Comparison of ENCODE assay signal across 9 cellular contexts in the genomic region with DNA sequence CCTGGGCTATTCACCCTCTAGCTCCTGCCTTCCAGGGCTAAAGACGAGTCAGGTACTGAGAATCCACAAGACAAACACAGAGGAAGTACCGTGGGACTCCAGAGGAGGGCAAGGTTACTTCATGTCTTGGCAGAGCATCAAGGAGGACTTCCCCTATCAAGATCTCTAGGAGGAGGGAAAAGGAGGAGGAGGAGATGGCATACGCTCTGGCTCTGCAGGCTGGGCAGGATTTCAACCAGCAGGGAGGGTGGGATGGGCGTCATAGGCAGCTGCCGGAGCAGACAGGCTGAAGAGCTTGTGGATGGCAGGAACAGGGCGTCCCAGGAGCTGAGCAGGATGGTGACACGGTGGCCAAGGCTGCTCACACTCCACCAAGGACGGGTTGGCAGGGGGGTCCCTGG. TPM values are rescaled to one million over a fixed set of nuclear protein-coding genes. Genes with fewer than 3 reads are reported as not detected.
A peak's percentile ranks its signal among the peaks of the same experiment; 100 is the strongest.
DNase-seq lines count a peak whose midpoint lies in the region; ATAC-seq, FAIRE-seq and TF ChIP-seq lines count a peak whose summit lies in the region.
"Had no signal": no experiment of that assay in that cellular context is flagged by ENCODE, and none has a peak within 500 bp of the region (broad histone marks: within the 10 kb centered on the region; RNA-seq: fewer than 3 reads in every experiment).

No MANE protein-coding gene starts in this region.

- H3K4me2 ChIP-seq in keratinocyte (ENCODE audit: control insufficient read depth, extremely low read depth, insufficient read depth, low read depth, low read length) = no peak overlapping the region

- H3K9ac ChIP-seq in keratinocyte (ENCODE audit: control insufficient read depth, extremely low read depth, insufficient read depth, low read length) = no peak overlapping the region

- H3K4me1 Mint-ChIP-seq in stimulated activated naive CD8-positive, alpha-beta T cell treated with anti-CD3 and anti-CD28 coated beads, Interleukin-15, amount 100 ng/mL, for 72 hours = peaks cover 14% of the 10 kb centered on the region

- H3K9me3 Mint-ChIP-seq in stimulated activated naive CD8-positive, alpha-beta T cell treated with anti-CD3 and anti-CD28 coated beads, Interleukin-15, amount 100 ng/mL, for 72 hours = no peaks in the 10 kb centered on the region

- in situ Hi-C loops in astrocyte of the spinal cord (cut with HindIII; ENCODE audit: low sequenced_read_pairs) = no loop called here

- FAIRE-seq in keratinocyte (lab: Jason Lieb, UNC) (peak; percentile 100), urothelium cell line (lab: Jason Lieb, UNC) (no peak)
- FAIRE-seq: endometrium had no signal

- H3K36me3 ChIP-seq in keratinocyte (ENCODE audit: control insufficient read depth in 2 of 2, extremely low read depth in 1 of 2, insufficient read depth in 2 of 2, low read length in 2 of 2) = peaks cover 16 to 21% of the 10 kb centered on the region in 2 experiments

- H3K27me3 ChIP-seq in keratinocyte (ENCODE audit: control insufficient read depth, extremely low read depth, insufficient read depth, low read length) = no peaks in the 10 kb centered on the region

- TF ChIP-seq POLR2A in NB4 (IDR thresholded peaks at IDR 0.05; ENCODE audit: extremely low read depth, insufficient read length) = no peak

- ATAC-seq in GM21576 (IDR thresholded peaks at IDR 0.05; ENCODE audit: unreplicated experiment) (no peak), HG03342 (IDR thresholded peaks at IDR 0.05; ENCODE audit: unreplicated experiment) (no peak)
- ATAC-seq in stimulated activated naive CD8-positive, alpha-beta T cell treated with anti-CD3 and anti-CD28 coated beads, Interleukin-15, amount 100 ng/mL, for 72 hours = no peak

- no peaks in the 10 kb centered on the region for H3K79me2 ChIP-seq in keratinocyte (ENCODE audit: control insufficient read depth, insufficient read depth, low read length)

- H3K4me3 Mint-ChIP-seq in stimulated activated naive CD8-positive, alpha-beta T cell treated with anti-CD3 and anti-CD28 coated beads, Interleukin-15, amount 100 ng/mL, for 72 hours = no peak overlapping the region

- H3K27ac Mint-ChIP-seq in stimulated activated naive CD8-positive, alpha-beta T cell treated with anti-CD3 and anti-CD28 coated beads, Interleukin-15, amount 100 ng/mL, for 72 hours = peak overlapping the region in 1 of 2 donors; percentile 86

- no peaks in the 10 kb centered on the region for H3K9me1 ChIP-seq in keratinocyte (ENCODE audit: control insufficient read depth, extremely low read depth, insufficient read depth, low read length)

- dilution Hi-C loops in keratinocyte (cut with MboI; ENCODE audit: extremely low pct_ligation_motif_present, low sequenced_read_pairs) = no loop called here

- no peak overlapping the region for H3K4me3 ChIP-seq in NB4 (ENCODE audit: low read depth, low read length)
- no peak overlapping the region for H3K4me3 ChIP-seq in astrocyte of the spinal cord (ENCODE audit: low read depth, low read length)
- no peak overlapping the region for H3K4me3 ChIP-seq in keratinocyte (ENCODE audit: control insufficient read depth in 2 of 3, extremely low read depth in 1 of 3, insufficient read depth in 2 of 3, low read depth in 1 of 3, low read length in 3 of 3)

- no peaks in the 10 kb centered on the region for H3K27me3 Mint-ChIP-seq in stimulated activated naive CD8-positive, alpha-beta T cell treated with anti-CD3 and anti-CD28 coated beads, Interleukin-15, amount 100 ng/mL, for 72 hours

- no peak overlapping the region for H2AFZ ChIP-seq in keratinocyte (ENCODE audit: control insufficient read depth, low read length)

- no peaks in the 10 kb centered on the region for H4K20me1 ChIP-seq in keratinocyte (ENCODE audit: control insufficient read depth, extremely low read depth, insufficient read depth, low read length)

- TF ChIP-seq CTCF in NB4 (IDR thresholded peaks at IDR 0.05; ENCODE audit: low read depth, low read length) (peak; percentile 45), astrocyte of the spinal cord (IDR thresholded peaks at IDR 0.05; ENCODE audit: low read depth, low read length) (peak; percentile 36), keratinocyte (optimal IDR thresholded peaks at IDR 0.05 in 1 of 3, IDR thresholded peaks at IDR 0.05 in 1 of 3, conservative IDR thresholded peaks at IDR 0.05 in 1 of 3; ENCODE audit: extremely low read depth in 1 of 3, insufficient read depth in 2 of 3, low read length in 3 of 3) (peak; percentile 62 to 81 (median 78))

- H3K4me1 ChIP-seq in keratinocyte (ENCODE audit: control insufficient read depth, extremely low read depth, insufficient read depth, low read length) = peaks cover 9% of the 10 kb centered on the region

- no peaks in the 10 kb centered on the region for H3K9me3 ChIP-seq in keratinocyte (ENCODE audit: control insufficient read depth, low read depth, low read length)

- no peak overlapping the region for H3K27ac ChIP-seq in keratinocyte (ENCODE audit: control insufficient read depth, insufficient read depth, low read length)

- peak; percentile 92 for DNase-seq in DMS79 (lab: John Stamatoyannopoulos, UW)
- peak; percentile 81 for DNase-seq in NB4 (ENCODE audit: low read depth)
- DNase-seq in astrocyte of the spinal cord (ENCODE audit: low read depth, low spot score) = peak; percentile 91
- DNase-seq in keratinocyte (ENCODE audit: low read depth, low spot score) = peak; percentile 88
- DNase-seq in urothelium cell line (ENCODE audit: low spot score) = peak; percentile 81
- no peak for DNase-seq in stimulated activated naive CD8-positive, alpha-beta T cell treated with anti-CD3 and anti-CD28 coated beads, Interleukin-15, amount 100 ng/mL, for 72 hours

RNA-seq across cellular contexts. Expression of gene MDH2, which starts 21.3 kb away (rescaled TPM):
- 83.8 to 166 TPM (median 156 TPM) in 3 replicates for polyA plus RNA-seq in keratinocyte
- polyA plus RNA-seq in keratinocyte (2011; ENCODE audit: low read depth) = 67.7 TPM
- 129 and 166 TPM in 2 replicates for polyA plus RNA-seq in keratinocyte (2011; cell fraction: cytosol; rRNA removed)
- polyA plus RNA-seq in keratinocyte (2011; cell fraction: nucleus; rRNA removed) = 90.3 and 111 TPM in 2 replicates
- 144 and 181 TPM in 2 replicates for polyA plus RNA-seq in keratinocyte (2012; ENCODE audit: low replicate concordance)
- polyA minus RNA-seq in keratinocyte = 82.8 to 595 TPM (median 103 TPM) in 3 replicates
- polyA minus RNA-seq in keratinocyte (2011; cell fraction: cytosol; rRNA and poly(A)+ RNA removed) = 172 TPM
- 39.4 and 48.7 TPM in 2 replicates for polyA minus RNA-seq in keratinocyte (2011; cell fraction: nucleus; rRNA and poly(A)+ RNA removed)

RNA-seq across cellular contexts. Expression of gene STYXL1, which starts 21.4 kb away (rescaled TPM):
- 68.9 to 96.1 TPM (median 76.2 TPM) in 3 replicates for polyA plus RNA-seq in keratinocyte
- 9.9 TPM for polyA plus RNA-seq in keratinocyte (2011; ENCODE audit: low read depth)
- polyA plus RNA-seq in keratinocyte (2011; cell fraction: cytosol; rRNA removed) = 74.0 and 89.5 TPM in 2 replicates
- 63.0 and 64.9 TPM in 2 replicates for polyA plus RNA-seq in keratinocyte (2011; cell fraction: nucleus; rRNA removed)
- polyA plus RNA-seq in keratinocyte (2012; ENCODE audit: low replicate concordance) = 55.3 and 58.4 TPM in 2 replicates
- polyA minus RNA-seq in keratinocyte = 40.1 to 45.6 TPM (median 43.1 TPM) in 3 replicates
- polyA minus RNA-seq in keratinocyte (2011; cell fraction: cytosol; rRNA and poly(A)+ RNA removed) = 18.6 TPM
- polyA minus RNA-seq in keratinocyte (2011; cell fraction: nucleus; rRNA and poly(A)+ RNA removed) = 9.5 and 17.2 TPM in 2 replicates

Comparison
In these comparisons a context has a peak if more than half of its experiments do, and no peak if none do; other contexts are left out.
1. DNase-seq: peak in DMS79 (single experiment), NB4 (single experiment), astrocyte of the spinal cord (single experiment), keratinocyte (single experiment) and urothelium cell line (single experiment); none in stimulated activated naive CD8-positive, alpha-beta T cell treated with anti-CD3 and anti-CD28 coated beads, Interleukin-15, amount 100 ng/mL, for 72 hours (0 of 2).
2. Peak in every context shown above with its lines, with median percentiles within 50 percentile points of each other: CTCF ChIP-seq.